8 cellular contexts compared by ENCODE assay signal in the genomic region with DNA sequence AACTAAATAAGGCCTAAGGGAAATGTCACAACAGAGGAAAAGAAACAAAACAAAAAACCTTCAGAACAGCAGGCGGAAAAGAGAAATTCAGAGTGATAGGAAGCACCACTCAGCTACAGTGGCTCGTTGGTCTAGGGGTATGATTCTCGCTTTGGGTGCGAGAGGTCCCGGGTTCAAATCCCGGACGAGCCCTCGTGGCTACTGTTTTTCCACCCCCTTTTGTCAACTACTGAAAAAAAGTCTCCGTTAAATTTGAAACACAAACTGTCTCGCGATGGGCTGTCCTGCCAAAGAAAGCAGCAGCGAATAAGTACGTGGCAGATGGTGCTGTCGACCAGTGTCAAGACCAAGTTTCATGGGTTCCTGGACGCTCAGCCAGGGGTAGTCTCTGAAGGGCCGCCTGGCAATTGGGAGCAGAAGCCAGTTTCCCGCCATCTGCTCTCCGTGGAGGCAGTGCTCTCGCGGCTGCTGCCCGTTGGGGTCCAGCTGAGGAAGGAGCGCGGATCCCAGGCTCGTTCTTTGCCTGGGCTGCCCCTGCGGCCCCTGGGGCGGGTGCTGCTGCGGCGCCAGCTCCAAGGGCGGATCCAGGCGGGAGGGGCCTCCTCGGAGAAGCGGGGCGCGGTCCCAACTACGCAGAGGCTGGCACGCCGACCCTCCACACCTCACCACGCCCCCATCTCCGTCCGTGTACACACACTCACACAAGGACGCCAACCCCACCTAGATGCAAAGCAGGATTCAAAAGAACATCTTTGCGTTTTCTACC. TPM values are rescaled to one million over a fixed set of nuclear protein-coding genes. Genes with fewer than 3 reads are reported as not detected.
A peak's percentile ranks its signal among the peaks of the same experiment; 100 is the strongest.
DNase-seq lines count a peak whose midpoint lies in the region; ATAC-seq and TF ChIP-seq lines count a peak whose summit lies in the region.

A gene with protein sequence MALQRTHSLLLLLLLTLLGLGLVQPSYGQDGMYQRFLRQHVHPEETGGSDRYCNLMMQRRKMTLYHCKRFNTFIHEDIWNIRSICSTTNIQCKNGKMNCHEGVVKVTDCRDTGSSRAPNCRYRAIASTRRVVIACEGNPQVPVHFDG (plus strand): TSS at position 665 of the 766 bp plus-strand sequence. CDS start 14,812 bp downstream, outside the sequence.

- CTCF ChIA-PET in OCI-LY7 (lab: Charles Lee; ENCODE audit: unreplicated experiment) = interaction anchor here (0.6 to 1.1 kb wide), 2 partner anchors 72 to 342 kb away, joined by 3 to 4 read pairs; no protein-coding TSS in a partner anchor

- H3K9me3 ChIP-seq in OCI-LY7 (ENCODE audit: low read length) (no peaks in the 10 kb centered on the region), muscle layer of colon (ENCODE audit: low read length) (no peaks in the 10 kb centered on the region)

- H3K27me3 Mint-ChIP-seq in activated T-cell treated with anti-CD3 and anti-CD28 coated beads, Interleukin-2, amount 50 U/mL, for 24 hours = no peaks in the 10 kb centered on the region

- no TSS peak for BruUV-seq in OCI-LY7 (replicated peaks; lab: Mats Ljungman, UMichigan)

- peak; percentile 35 for ATAC-seq in HG03159 (IDR thresholded peaks at IDR 0.05; ENCODE audit: unreplicated experiment)
- ATAC-seq in esophagus mucosa = peak; percentile 66

- intact Hi-C loops in OCI-LY7 (cut with micrococcal nuclease; ENCODE audit: unreplicated experiment) = loop anchor here (1.0 to 10.0 kb wide), 6 partner anchors 16 to 421 kb away; a partner anchor contains a TSS

- H3K4me2 ChIP-seq in OCI-LY7 (ENCODE audit: low read length) = peak within 1 kb of the TSS; percentile 94

- TF ChIP-seq CTCF in OCI-LY7 (conservative IDR thresholded peaks at IDR 0.05; ENCODE audit: low read length) = no peak

- no peaks in the 10 kb centered on the region for H3K9me2 ChIP-seq in OCI-LY7 (ENCODE audit: insufficient read depth, low read length)

- H3K4me3 ChIP-seq in OCI-LY7 (ENCODE audit: low read depth, low read length, poor library complexity, severe bottlenecking) (peak within 1 kb of the TSS; percentile 74), muscle layer of colon (ENCODE audit: low read depth in 1 of 2, low read length in 2 of 2) (peak within 1 kb of the TSS; percentile 87 to 88)

- H3K4me1 Mint-ChIP-seq in activated T-cell treated with anti-CD3 and anti-CD28 coated beads, Interleukin-2, amount 50 U/mL, for 24 hours (ENCODE audit: low read depth) = peaks cover 12% of the 10 kb centered on the region

- H3K36me3 Mint-ChIP-seq in activated T-cell treated with anti-CD3 and anti-CD28 coated beads, Interleukin-2, amount 50 U/mL, for 24 hours (ENCODE audit: low read depth) = peaks cover 4% of the 10 kb centered on the region

- H3K27me3 ChIP-seq in muscle layer of colon (ENCODE audit: control insufficient read depth in 1 of 2, insufficient read depth in 2 of 2, low read length in 2 of 2) = no peaks in the 10 kb centered on the region

- H3K36me3 ChIP-seq in OCI-LY7 (ENCODE audit: insufficient read depth, low read length) (no peaks in the 10 kb centered on the region), muscle layer of colon (ENCODE audit: insufficient read depth, low read length) (no peaks in the 10 kb centered on the region)

- peaks cover 6% of the 10 kb centered on the region; the same call in 1 of the 2 replicates for H4K20me1 ChIP-seq in OCI-LY7 (ENCODE audit: insufficient read depth, low read length)

- POLR2A ChIA-PET in OCI-LY7 (lab: Charles Lee) = interaction anchor here (0.9 to 1.2 kb wide), 4 partner anchors 10 to 356 kb away, joined by 3 read pairs; a partner anchor contains a TSS

- H3K9me3 Mint-ChIP-seq in activated T-cell treated with anti-CD3 and anti-CD28 coated beads, Interleukin-2, amount 50 U/mL, for 24 hours = no peaks in the 10 kb centered on the region

- peak within 1 kb of the TSS; percentile 49 for H3K27ac ChIP-seq in OCI-LY7 (ENCODE audit: low read depth, low read length, poor library complexity, severe bottlenecking)
- H3K27ac ChIP-seq in muscle layer of colon (ENCODE audit: low read depth, low read length) = peak within 1 kb of the TSS; percentile 99

- no peak within 1 kb of the TSS for H3K27ac Mint-ChIP-seq in activated T-cell treated with anti-CD3 and anti-CD28 coated beads, Interleukin-2, amount 50 U/mL, for 24 hours

- peak within 1 kb of the TSS; percentile 97 for H3K9ac ChIP-seq in muscle layer of colon (ENCODE audit: low read length)

- H3K4me1 ChIP-seq in OCI-LY7 (ENCODE audit: insufficient read depth, low read length, poor library complexity, severe bottlenecking) = peaks cover 42% of the 10 kb centered on the region
- H3K4me1 ChIP-seq in muscle layer of colon (ENCODE audit: insufficient read depth, low read length) = peaks cover 46% of the 10 kb centered on the region

- no peaks in the 10 kb centered on the region for H3K79me2 ChIP-seq in OCI-LY7 (ENCODE audit: insufficient read depth, low read depth, low read length)

- H2AFZ ChIP-seq in OCI-LY7 (ENCODE audit: low read length) = peak within 1 kb of the TSS; percentile 79

- DNase-seq in SIG-M5 treated with dmso at 0.1 percent for 504 hours (lab: John Stamatoyannopoulos, UW; ENCODE audit: unreplicated experiment) (peak; percentile 86), SIG-M5 (lab: John Stamatoyannopoulos, UW) (no peak), OCI-LY7 (ENCODE audit: low spot score) (peak; percentile 68)
- DNase-seq in activated T-cell treated with anti-CD3 and anti-CD28 coated beads, Interleukin-2, amount 50 U/mL, for 24 hours = peak; percentile 90
- peak; percentile 63 to 76 for DNase-seq in stimulated activated CD8-positive, alpha-beta memory T cell treated with anti-CD3 and anti-CD28 coated beads, Interleukin-4, amount 100 ng/mL, for 4 hours (ENCODE audit: low read depth in 2 of 2, low spot score in 1 of 2)

- no peak within 1 kb of the TSS for H3K4me3 Mint-ChIP-seq in activated T-cell treated with anti-CD3 and anti-CD28 coated beads, Interleukin-2, amount 50 U/mL, for 24 hours

RNA-seq across cellular contexts. Expression of the gene that starts here (rescaled TPM):
- total RNA-seq in OCI-LY7 (2014; rRNA removed; shearing (Covaris generic)) = not detected in 2 replicates
- not detected in 2 replicates for total RNA-seq in OCI-LY7 (2022)
- 1.7 TPM for total RNA-seq in esophagus mucosa

Comparison
In these comparisons a context has a peak if more than half of its experiments do, and no peak if none do; other contexts are left out.
1. Peak in DNase-seq, H3K4me3 ChIP-seq, H3K27ac ChIP-seq and H3K4me2 ChIP-seq in OCI-LY7; RNA of the gene not detected or under 1 TPM.